9 cellular contexts compared by ENCODE assay signal in genomic region chr6:139597781-139598368, GRCh38.
DNase-seq lines count a peak whose midpoint lies in the region; ATAC-seq and TF ChIP-seq lines count a peak whose summit lies in the region.
"Had no signal": no experiment of that assay in that cellular context is flagged by ENCODE, and none has a peak within 500 bp of the region (broad histone marks: within the 10 kb centered on the region; RNA-seq: fewer than 3 reads in every experiment).

No MANE protein-coding gene starts in this region.

- no peak for ATAC-seq in HG03135 (IDR thresholded peaks at IDR 0.05; ENCODE audit: unreplicated experiment)
- no peak for ATAC-seq in naive thymus-derived CD8-positive, alpha-beta T cell

- intact Hi-C loops in vagina (cut with DNase I), result loop anchor here (10.0 kb wide), 1 partner anchor 167 kb away; no protein-coding TSS in a partner anchor

- H3K36me3 Mint-ChIP-seq in naive thymus-derived CD8-positive, alpha-beta T cell, result no peaks in the 10 kb centered on the region

- peaks cover 28% of the 10 kb centered on the region for H3K4me1 ChIP-seq in vagina
- H3K4me1 ChIP-seq: BLaER1 treated with 17β-estradiol and CSF1 and Interleukin-3, amounts not matched to agents 10 nM and 100 nM had no signal

- no peaks in the 10 kb centered on the region for H3K36me3 ChIP-seq in vagina
- H3K36me3 ChIP-seq: BLaER1 treated with 17β-estradiol and CSF1 and Interleukin-3, amounts not matched to agents 10 nM and 100 nM had no signal

- no peak for TF ChIP-seq CTCF in vagina (IDR thresholded peaks at IDR 0.05)

- H3K9me3 ChIP-seq in vagina, result no peaks in the 10 kb centered on the region
- H3K9me3 ChIP-seq: BLaER1 treated with 17β-estradiol and CSF1 and Interleukin-3, amounts not matched to agents 10 nM and 100 nM had no signal

- no peaks in the 10 kb centered on the region for H3K4me1 Mint-ChIP-seq in naive thymus-derived CD8-positive, alpha-beta T cell

- H3K27ac Mint-ChIP-seq in naive thymus-derived CD8-positive, alpha-beta T cell, result no peak overlapping the region

- H3K4me3 ChIP-seq in vagina, result no peak overlapping the region
- H3K4me3 ChIP-seq: BLaER1 treated with 17β-estradiol and CSF1 and Interleukin-3, amounts not matched to agents 10 nM and 100 nM had no signal

- no peak overlapping the region for H3K4me3 Mint-ChIP-seq in naive thymus-derived CD8-positive, alpha-beta T cell

- peak overlapping the region; percentile 37 for H3K27ac ChIP-seq in vagina
- H3K27ac ChIP-seq: BLaER1 treated with 17β-estradiol and CSF1 and Interleukin-3, amounts not matched to agents 10 nM and 100 nM had no signal

- no peaks in the 10 kb centered on the region for H3K9me3 Mint-ChIP-seq in naive thymus-derived CD8-positive, alpha-beta T cell

- DNase-seq in SIG-M5 treated with dmso at 0.1 percent for 504 hours (lab: John Stamatoyannopoulos, UW; ENCODE audit: unreplicated experiment), result peak; percentile 41
- no peak for DNase-seq in SIG-M5 (lab: John Stamatoyannopoulos, UW)
- peak; percentile 98 for DNase-seq in dedifferentiated amniotic fluid mesenchymal stem cell (ENCODE audit: extremely low spot score)
- peak; percentile 40 for DNase-seq in middle frontal gyrus (ENCODE audit: extremely low spot score, low spot score)
- DNase-seq in vagina (ENCODE audit: extremely low spot score in 2 of 2), result no peak
- DNase-seq in naive thymus-derived CD8-positive, alpha-beta T cell, result no peak
- DNase-seq in NK-92 treated with Interleukin-12 subunit alpha and Interleukin-12 subunit beta, amount 100 ng/mL, for 24 hours (lab: John Stamatoyannopoulos, UW), result no peak

- no peak for TF ChIP-seq POLR2A in vagina (IDR thresholded peaks at IDR 0.05)

- POLR2A ChIA-PET in naive thymus-derived CD8-positive, alpha-beta T cell (lab: Charles Lee), result no interaction called here

- no peaks in the 10 kb centered on the region for H3K27me3 ChIP-seq in vagina
- H3K27me3 ChIP-seq: BLaER1 treated with 17β-estradiol and CSF1 and Interleukin-3, amounts not matched to agents 10 nM and 100 nM had no signal

- peaks cover 2 to 8% (median 6%) of the 10 kb centered on the region in 5 donors for H3K27me3 Mint-ChIP-seq in naive thymus-derived CD8-positive, alpha-beta T cell

Comparison
In these comparisons a context has a peak if more than half of its experiments do, and no peak if none do; other contexts are left out.
1. DNase-seq: peak in SIG-M5 treated with dmso at 0.1 percent for 504 hours (single experiment), dedifferentiated amniotic fluid mesenchymal stem cell (single experiment) and middle frontal gyrus (single experiment); none in SIG-M5 (single experiment), vagina (0 of 2), naive thymus-derived CD8-positive, alpha-beta T cell (0 of 10) and NK-92 treated with Interleukin-12 subunit alpha and Interleukin-12 subunit beta, amount 100 ng/mL, for 24 hours (single experiment).